10 cellular contexts compared by ENCODE assay signal in genomic region chr7:151681726-151682125, GRCh38.
"Had no signal": no experiment of that assay in that cellular context is flagged by ENCODE, and none has a peak within 500 bp of the region (broad histone marks: within the 10 kb centered on the region; RNA-seq: fewer than 3 reads in every experiment).

No MANE protein-coding gene starts in this region.

- H3K36me3 Mint-ChIP-seq: mesothelial cell of epicardium; stimulated activated effector memory CD8-positive, alpha-beta T cell treated with anti-CD3 and anti-CD28 coated beads, Interleukin-12 subunit alpha, Interleukin-12 subunit beta, amount 100 ng/mL, for 72 hours had no signal

- H3K4me3 ChIP-seq: upper lobe of left lung had no signal

- DNase-seq: activated CD4-positive, alpha-beta memory T cell treated with anti-CD3 and anti-CD28 coated beads, Interleukin-2, amount 10 ng/mL, durations not matched to agents 7 days and 5 days; activated T-cell treated with anti-CD3 and anti-CD28 coated beads, Interleukin-2, amount 50 U/mL, for 48 hours; cerebellar nuclear complex; effector CD8-positive, alpha-beta T cell; foreskin keratinocyte; T-helper 17 cell; upper lobe of left lung; WERI-Rb-1 had no signal

- H3K9me3 Mint-ChIP-seq: activated CD4-positive, alpha-beta memory T cell treated with anti-CD3 and anti-CD28 coated beads, Interleukin-2, amount 10 ng/mL, durations not matched to agents 7 days and 5 days; mesothelial cell of epicardium; stimulated activated effector memory CD8-positive, alpha-beta T cell treated with anti-CD3 and anti-CD28 coated beads, Interleukin-12 subunit alpha, Interleukin-12 subunit beta, amount 100 ng/mL, for 72 hours had no signal

- ATAC-seq: foreskin keratinocyte; stimulated activated effector memory CD8-positive, alpha-beta T cell treated with anti-CD3 and anti-CD28 coated beads, Interleukin-12 subunit alpha, Interleukin-12 subunit beta, amount 100 ng/mL, for 72 hours; T-helper 17 cell had no signal

- H3K27ac ChIP-seq: foreskin keratinocyte, WERI-Rb-1 had no signal

- H3K4me3 Mint-ChIP-seq: activated CD4-positive, alpha-beta memory T cell treated with anti-CD3 and anti-CD28 coated beads, Interleukin-2, amount 10 ng/mL, durations not matched to agents 7 days and 5 days; mesothelial cell of epicardium; stimulated activated effector memory CD8-positive, alpha-beta T cell treated with anti-CD3 and anti-CD28 coated beads, Interleukin-12 subunit alpha, Interleukin-12 subunit beta, amount 100 ng/mL, for 72 hours; T-helper 17 cell had no signal

- H3K9me3 ChIP-seq: upper lobe of left lung had no signal

- H3K27ac Mint-ChIP-seq: activated CD4-positive, alpha-beta memory T cell treated with anti-CD3 and anti-CD28 coated beads, Interleukin-2, amount 10 ng/mL, durations not matched to agents 7 days and 5 days; mesothelial cell of epicardium; T-helper 17 cell had no signal

- H3K27me3 Mint-ChIP-seq: activated CD4-positive, alpha-beta memory T cell treated with anti-CD3 and anti-CD28 coated beads, Interleukin-2, amount 10 ng/mL, durations not matched to agents 7 days and 5 days; T-helper 17 cell had no signal

- H3K27me3 ChIP-seq: foreskin keratinocyte, upper lobe of left lung had no signal

- H3K36me3 ChIP-seq: upper lobe of left lung, WERI-Rb-1 had no signal
